Comparison of ENCODE assay signal across 1 cellular context in genomic region chr6:57316581-57317059, GRCh38.
TF ChIP-seq lines count a peak whose summit lies in the region.

No MANE protein-coding gene starts in this region.

TF ChIP-seq in GM12878, 131 proteins besides CTCF, POLR2A, EP300 and RAD21 (continued from another document):
- TF ChIP-seq, protein P1, sequence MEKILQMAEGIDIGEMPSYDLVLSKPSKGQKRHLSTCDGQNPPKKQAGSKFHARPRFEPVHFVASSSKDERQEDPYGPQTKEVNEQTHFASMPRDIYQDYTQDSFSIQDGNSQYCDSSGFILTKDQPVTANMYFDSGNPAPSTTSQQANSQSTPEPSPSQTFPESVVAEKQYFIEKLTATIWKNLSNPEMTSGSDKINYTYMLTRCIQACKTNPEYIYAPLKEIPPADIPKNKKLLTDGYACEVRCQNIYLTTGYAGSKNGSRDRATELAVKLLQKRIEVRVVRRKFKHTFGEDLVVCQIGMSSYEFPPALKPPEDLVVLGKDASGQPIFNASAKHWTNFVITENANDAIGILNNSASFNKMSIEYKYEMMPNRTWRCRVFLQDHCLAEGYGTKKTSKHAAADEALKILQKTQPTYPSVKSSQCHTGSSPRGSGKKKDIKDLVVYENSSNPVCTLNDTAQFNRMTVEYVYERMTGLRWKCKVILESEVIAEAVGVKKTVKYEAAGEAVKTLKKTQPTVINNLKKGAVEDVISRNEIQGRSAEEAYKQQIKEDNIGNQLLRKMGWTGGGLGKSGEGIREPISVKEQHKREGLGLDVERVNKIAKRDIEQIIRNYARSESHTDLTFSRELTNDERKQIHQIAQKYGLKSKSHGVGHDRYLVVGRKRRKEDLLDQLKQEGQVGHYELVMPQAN (conservative IDR thresholded peaks at IDR 0.05) = peak; percentile 89; the same call in 1 of the 2 replicates
- TF ChIP-seq HCFC1 (IDR thresholded peaks at IDR 0.05; ENCODE audit: low read length) (0 out of 2 replicates have a peak, but pooled peaks have one; percentile 17), SMARCA5 (IDR thresholded peaks at IDR 0.05) (peak; percentile 81), TCF7 (IDR thresholded peaks at IDR 0.05; ENCODE audit: borderline replicate concordance) (no peak; the same call in 1 of the 2 replicates), ZSCAN29 (IDR thresholded peaks at IDR 0.05) (peak; percentile 3; the same call in 1 of the 2 replicates), SPI1 (IDR thresholded peaks at IDR 0.05; ENCODE audit: borderline replicate concordance, insufficient read depth, low read depth, low read length) (no peak; the same call in 1 of the 2 replicates), HDAC2 (IDR thresholded peaks at IDR 0.05) (no peak), ASH2L (IDR thresholded peaks at IDR 0.05; ENCODE audit: borderline replicate concordance, low read depth) (0 out of 2 replicates have a peak, but pooled peaks have one; percentile 8), BMI1 (IDR thresholded peaks at IDR 0.05; ENCODE audit: borderline replicate concordance) (no peak), SIX5 (IDR thresholded peaks at IDR 0.05; ENCODE audit: low read depth, low read length, severe bottlenecking) (no peak), FOXM1 (IDR thresholded peaks at IDR 0.05; ENCODE audit: low read depth, low read length) (peak; percentile 50; the same call in 1 of the 2 replicates), GATAD2B (conservative IDR thresholded peaks at IDR 0.05; ENCODE audit: low read depth) (no peak), CUX1 (IDR thresholded peaks at IDR 0.05; ENCODE audit: insufficient replicate concordance, low read depth, low read length) (peak; percentile 11), PKNOX1 (IDR thresholded peaks at IDR 0.05) (0 out of 2 replicates have a peak, but pooled peaks have one; percentile 23), EED (IDR thresholded peaks at IDR 0.05; ENCODE audit: low read depth) (peak; percentile 33; the same call in 1 of the 2 replicates), NBN (IDR thresholded peaks at IDR 0.05) (peak; percentile 46; the same call in 1 of the 2 replicates), POU2F2 (IDR thresholded peaks at IDR 0.05; ENCODE audit: borderline replicate concordance, low read depth, low read length) (peak; percentile 71; the same call in 1 of the 3 replicates), BHLHE40 (IDR thresholded peaks at IDR 0.05; ENCODE audit: borderline replicate concordance in 1 of 2, low read depth in 2 of 2, low read length in 1 of 2) (peak in 1 of 2 experiments; percentile 60; a peak in 2 of 4 replicates), MEF2A (IDR thresholded peaks at IDR 0.05; ENCODE audit: insufficient read depth, low read depth, low read length) (0 out of 2 replicates have a peak, but pooled peaks have one; percentile 59), SMC3 (IDR thresholded peaks at IDR 0.05; ENCODE audit: borderline replicate concordance, low read length) (peak; percentile 88; the same call in 1 of the 2 replicates), IRF4 (IDR thresholded peaks at IDR 0.05; ENCODE audit: low read depth, low read length) (0 out of 2 replicates have a peak, but pooled peaks have one; percentile 31)
- TF ChIP-seq, protein P2, sequence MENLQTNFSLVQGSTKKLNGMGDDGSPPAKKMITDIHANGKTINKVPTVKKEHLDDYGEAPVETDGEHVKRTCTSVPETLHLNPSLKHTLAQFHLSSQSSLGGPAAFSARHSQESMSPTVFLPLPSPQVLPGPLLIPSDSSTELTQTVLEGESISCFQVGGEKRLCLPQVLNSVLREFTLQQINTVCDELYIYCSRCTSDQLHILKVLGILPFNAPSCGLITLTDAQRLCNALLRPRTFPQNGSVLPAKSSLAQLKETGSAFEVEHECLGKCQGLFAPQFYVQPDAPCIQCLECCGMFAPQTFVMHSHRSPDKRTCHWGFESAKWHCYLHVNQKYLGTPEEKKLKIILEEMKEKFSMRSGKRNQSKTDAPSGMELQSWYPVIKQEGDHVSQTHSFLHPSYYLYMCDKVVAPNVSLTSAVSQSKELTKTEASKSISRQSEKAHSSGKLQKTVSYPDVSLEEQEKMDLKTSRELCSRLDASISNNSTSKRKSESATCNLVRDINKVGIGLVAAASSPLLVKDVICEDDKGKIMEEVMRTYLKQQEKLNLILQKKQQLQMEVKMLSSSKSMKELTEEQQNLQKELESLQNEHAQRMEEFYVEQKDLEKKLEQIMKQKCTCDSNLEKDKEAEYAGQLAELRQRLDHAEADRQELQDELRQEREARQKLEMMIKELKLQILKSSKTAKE (IDR thresholded peaks at IDR 0.05; ENCODE audit: low read depth, poor library complexity, severe bottlenecking) = peak; percentile 54
- TF ChIP-seq, protein P3, sequence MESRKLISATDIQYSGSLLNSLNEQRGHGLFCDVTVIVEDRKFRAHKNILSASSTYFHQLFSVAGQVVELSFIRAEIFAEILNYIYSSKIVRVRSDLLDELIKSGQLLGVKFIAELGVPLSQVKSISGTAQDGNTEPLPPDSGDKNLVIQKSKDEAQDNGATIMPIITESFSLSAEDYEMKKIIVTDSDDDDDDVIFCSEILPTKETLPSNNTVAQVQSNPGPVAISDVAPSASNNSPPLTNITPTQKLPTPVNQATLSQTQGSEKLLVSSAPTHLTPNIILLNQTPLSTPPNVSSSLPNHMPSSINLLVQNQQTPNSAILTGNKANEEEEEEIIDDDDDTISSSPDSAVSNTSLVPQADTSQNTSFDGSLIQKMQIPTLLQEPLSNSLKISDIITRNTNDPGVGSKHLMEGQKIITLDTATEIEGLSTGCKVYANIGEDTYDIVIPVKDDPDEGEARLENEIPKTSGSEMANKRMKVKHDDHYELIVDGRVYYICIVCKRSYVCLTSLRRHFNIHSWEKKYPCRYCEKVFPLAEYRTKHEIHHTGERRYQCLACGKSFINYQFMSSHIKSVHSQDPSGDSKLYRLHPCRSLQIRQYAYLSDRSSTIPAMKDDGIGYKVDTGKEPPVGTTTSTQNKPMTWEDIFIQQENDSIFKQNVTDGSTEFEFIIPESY (IDR thresholded peaks at IDR 0.05) = no peak
- TF ChIP-seq, protein P4, sequence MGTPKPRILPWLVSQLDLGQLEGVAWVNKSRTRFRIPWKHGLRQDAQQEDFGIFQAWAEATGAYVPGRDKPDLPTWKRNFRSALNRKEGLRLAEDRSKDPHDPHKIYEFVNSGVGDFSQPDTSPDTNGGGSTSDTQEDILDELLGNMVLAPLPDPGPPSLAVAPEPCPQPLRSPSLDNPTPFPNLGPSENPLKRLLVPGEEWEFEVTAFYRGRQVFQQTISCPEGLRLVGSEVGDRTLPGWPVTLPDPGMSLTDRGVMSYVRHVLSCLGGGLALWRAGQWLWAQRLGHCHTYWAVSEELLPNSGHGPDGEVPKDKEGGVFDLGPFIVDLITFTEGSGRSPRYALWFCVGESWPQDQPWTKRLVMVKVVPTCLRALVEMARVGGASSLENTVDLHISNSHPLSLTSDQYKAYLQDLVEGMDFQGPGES (IDR thresholded peaks at IDR 0.05) = no peak
- TF ChIP-seq, protein P5, sequence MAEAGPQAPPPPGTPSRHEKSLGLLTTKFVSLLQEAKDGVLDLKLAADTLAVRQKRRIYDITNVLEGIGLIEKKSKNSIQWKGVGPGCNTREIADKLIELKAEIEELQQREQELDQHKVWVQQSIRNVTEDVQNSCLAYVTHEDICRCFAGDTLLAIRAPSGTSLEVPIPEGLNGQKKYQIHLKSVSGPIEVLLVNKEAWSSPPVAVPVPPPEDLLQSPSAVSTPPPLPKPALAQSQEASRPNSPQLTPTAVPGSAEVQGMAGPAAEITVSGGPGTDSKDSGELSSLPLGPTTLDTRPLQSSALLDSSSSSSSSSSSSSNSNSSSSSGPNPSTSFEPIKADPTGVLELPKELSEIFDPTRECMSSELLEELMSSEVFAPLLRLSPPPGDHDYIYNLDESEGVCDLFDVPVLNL (IDR thresholded peaks at IDR 0.05; ENCODE audit: low read depth, low read length) = peak; percentile 49; the same call in 1 of the 2 replicates
